Comparison of ENCODE assay signal across 21 cellular contexts in the genomic region with DNA sequence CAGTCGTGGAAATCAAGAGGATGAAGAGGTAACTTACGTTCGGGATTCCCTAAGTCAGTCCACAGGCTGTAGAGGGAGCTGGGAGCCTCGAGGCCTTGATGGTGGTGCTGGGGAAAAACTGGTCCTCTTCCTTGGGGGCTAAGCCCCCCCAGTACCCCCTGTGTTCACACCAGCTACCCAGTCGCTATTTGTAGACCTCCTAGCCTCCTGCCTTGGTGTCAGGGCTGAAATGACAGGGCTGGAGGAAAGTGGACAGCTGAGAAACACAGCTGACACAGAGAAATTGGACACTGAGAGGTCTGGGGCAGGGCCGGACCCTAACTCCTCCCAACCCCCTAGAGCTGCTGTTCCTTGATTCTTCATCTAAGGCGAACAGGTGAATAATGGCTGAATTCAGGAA.
"Had no signal": no experiment of that assay in that cellular context is flagged by ENCODE, and none has a peak within 500 bp of the region (broad histone marks: within the 10 kb centered on the region; RNA-seq: fewer than 3 reads in every experiment).

TSS of gene STAC3 (minus strand) at position 232 of the 400 bp plus-strand sequence. CDS start 1,551 bp downstream, outside the sequence.

- H3K4me1 Mint-ChIP-seq: activated naive CD8-positive, alpha-beta T cell treated with anti-CD3 and anti-CD28 coated beads for 36 hours had no signal

- H3K4me3 Mint-ChIP-seq: activated CD8-positive, alpha-beta T cell treated with anti-CD3 and anti-CD28 coated beads for 36 hours; activated naive CD8-positive, alpha-beta T cell treated with anti-CD3 and anti-CD28 coated beads for 36 hours; neural progenitor cell; stimulated activated naive B cell treated with anti-CD40 and anti-IgM and Interleukin-4, amounts not matched to agents 10 μg/mL and 1 μg/mL and 100 μg/mL, for 72 hours had no signal

- H3K4me1 ChIP-seq: sigmoid colon, tibial nerve, vagina had no signal

- H3K4me3 ChIP-seq: dorsolateral prefrontal cortex, neural progenitor cell, ovary, sigmoid colon, tibial nerve, vagina had no signal

- H3K27ac ChIP-seq: neural progenitor cell, ovary, sigmoid colon, tibial nerve, vagina had no signal

- H3K9ac ChIP-seq: neural progenitor cell had no signal

- H3K27ac Mint-ChIP-seq: activated CD8-positive, alpha-beta T cell treated with anti-CD3 and anti-CD28 coated beads for 36 hours; activated naive CD8-positive, alpha-beta T cell treated with anti-CD3 and anti-CD28 coated beads for 36 hours; neural progenitor cell; stimulated activated naive B cell treated with anti-CD40 and anti-IgM and Interleukin-4, amounts not matched to agents 10 μg/mL and 1 μg/mL and 100 μg/mL, for 72 hours had no signal

- H3K27me3 Mint-ChIP-seq: activated CD8-positive, alpha-beta T cell treated with anti-CD3 and anti-CD28 coated beads for 36 hours; activated naive CD8-positive, alpha-beta T cell treated with anti-CD3 and anti-CD28 coated beads for 36 hours; stimulated activated naive B cell treated with anti-CD40 and anti-IgM and Interleukin-4, amounts not matched to agents 10 μg/mL and 1 μg/mL and 100 μg/mL, for 72 hours had no signal

- FAIRE-seq: kidney had no signal

- ATAC-seq: activated CD8-positive, alpha-beta T cell treated with anti-CD3 and anti-CD28 coated beads for 36 hours; left ventricle myocardium superior; stimulated activated naive B cell treated with anti-CD40 and anti-IgM and Interleukin-4, amounts not matched to agents 10 μg/mL and 1 μg/mL and 100 μg/mL, for 72 hours had no signal

- H3K27me3 ChIP-seq: dorsolateral prefrontal cortex, neural progenitor cell, ovary, tibial nerve, vagina had no signal

- DNase-seq: activated CD4-positive, alpha-beta T cell treated with anti-CD3 and anti-CD28 coated beads for 4 hours; activated CD8-positive, alpha-beta memory T cell treated with anti-CD3 and anti-CD28 coated beads, Interleukin-2, amount 50 U/mL, for 4 hours; activated CD8-positive, alpha-beta T cell treated with anti-CD3 and anti-CD28 coated beads for 36 hours; activated gamma-delta T cell treated with Interleukin-2 at 50 U/mL for 16 hours; activated naive CD8-positive, alpha-beta T cell treated with anti-CD3 and anti-CD28 coated beads for 36 hours; anterior cingulate cortex; dorsolateral prefrontal cortex; erythroblast; hippocampal formation; kidney; left ventricle myocardium superior; mesenchymal stem cell; sigmoid colon; stimulated activated CD4-positive, alpha-beta T cell treated with anti-CD3 and anti-CD28 coated beads, Interleukin-15, amount 100 ng/mL, for 24 hours; stimulated activated CD4-positive, alpha-beta T cell treated with anti-CD3 and anti-CD28 coated beads, Interleukin-4, amount 100 ng/mL, for 1 hour; stimulated activated naive B cell treated with anti-CD40 and anti-IgM and Interleukin-4, amounts not matched to agents 10 μg/mL and 1 μg/mL and 100 μg/mL, for 72 hours; T-helper 2 cell had no signal

- H3K9me3 Mint-ChIP-seq: activated CD8-positive, alpha-beta T cell treated with anti-CD3 and anti-CD28 coated beads for 36 hours; activated naive CD8-positive, alpha-beta T cell treated with anti-CD3 and anti-CD28 coated beads for 36 hours; stimulated activated naive B cell treated with anti-CD40 and anti-IgM and Interleukin-4, amounts not matched to agents 10 μg/mL and 1 μg/mL and 100 μg/mL, for 72 hours had no signal

- H3K9me3 ChIP-seq: ovary, sigmoid colon, tibial nerve, vagina had no signal

- H3K36me3 ChIP-seq: neural progenitor cell, ovary had no signal
